ENCODE assay signal across 13 cellular contexts in the genomic region with DNA sequence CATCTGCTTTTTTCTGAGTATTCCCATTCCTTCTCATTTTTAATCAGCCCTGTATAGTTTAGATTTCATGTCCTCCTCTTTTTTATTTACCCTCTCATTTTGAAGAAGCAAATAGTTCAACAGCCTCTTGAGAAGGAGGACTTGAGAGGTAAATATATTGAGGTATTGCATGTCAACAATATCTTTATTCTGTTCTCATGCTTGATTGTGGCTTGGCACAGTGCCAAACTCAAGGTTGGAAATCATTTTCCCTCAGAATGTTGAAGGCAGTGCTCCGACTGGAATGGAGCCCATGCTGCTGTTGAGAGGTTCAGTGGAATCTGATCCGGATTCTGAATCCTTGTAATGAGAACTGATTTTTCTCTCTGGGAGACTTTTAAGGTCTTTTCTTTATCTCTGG. TPM values are rescaled to one million over a fixed set of nuclear protein-coding genes. Genes with fewer than 3 reads are reported as not detected.
DNase-seq lines count a peak whose midpoint lies in the region; ATAC-seq, FAIRE-seq and TF ChIP-seq lines count a peak whose summit lies in the region.
"Had no signal": no experiment of that assay in that cellular context is flagged by ENCODE, and none has a peak within 500 bp of the region (broad histone marks: within the 10 kb centered on the region; RNA-seq: fewer than 3 reads in every experiment).

No MANE protein-coding gene starts in this region.

- no peak overlapping the region for H2AFZ ChIP-seq in K562 (ENCODE audit: low read depth, low read length)

- H3K27ac ChIP-seq in K562 (ENCODE audit: extremely low read depth, low read depth, low read length) = no peak overlapping the region
- no peak overlapping the region for H3K27ac ChIP-seq in ovary
- H3K27ac ChIP-seq: dorsolateral prefrontal cortex had no signal

- no peaks in the 10 kb centered on the region for H4K20me1 ChIP-seq in K562 (replicated peaks; ENCODE audit: control insufficient read depth, insufficient read depth, low read length)

- POLR2A ChIA-PET in K562 (lab: Yijun Ruan, JAX) = no interaction called here

- no peaks in the 10 kb centered on the region for H3K9me1 ChIP-seq in K562 (ENCODE audit: control insufficient read depth, insufficient read depth, low read length)

- TF ChIP-seq CTCF in K562 (IDR thresholded peaks at IDR 0.05 in 2 of 3, conservative IDR thresholded peaks at IDR 0.05 in 1 of 3; ENCODE audit: insufficient read depth in 2 of 3, low read depth in 1 of 3, low read length in 3 of 3) (no peak), ovary (IDR thresholded peaks at IDR 0.05) (no peak)

- H3K4me2 ChIP-seq in K562 (ENCODE audit: insufficient read depth, low read length) = no peak overlapping the region

- no peaks in the 10 kb centered on the region for H3K27me3 ChIP-seq in K562 (ENCODE audit: control insufficient read depth in 2 of 2, insufficient read depth in 2 of 2, low read length in 2 of 2)
- H3K27me3 ChIP-seq in ovary = no peaks in the 10 kb centered on the region
- H3K27me3 ChIP-seq: dorsolateral prefrontal cortex had no signal

- TF ChIP-seq POLR2A in K562 (conservative IDR thresholded peaks at IDR 0.05) (no peak), ovary (IDR thresholded peaks at IDR 0.05) (no peak), GM18505 (IDR thresholded peaks at IDR 0.05; ENCODE audit: borderline replicate concordance, extremely low read depth, insufficient read depth, insufficient read length) (no peak)

- H3K9ac ChIP-seq in K562 (ENCODE audit: insufficient read depth in 1 of 2, low read depth in 2 of 2, low read length in 2 of 2) = no peak overlapping the region

- WGBS in K562 (ENCODE audit: insufficient coverage, low coverage, missing lambda C conversion rate) = 0% methylated on average over 2 of the region's 2 CpGs
- WGBS in ovary, 3 donors = 8 to 19% (median 15%) methylated on average over 2 of the region's 2 CpGs

- in situ Hi-C loops in K562 (cut with MboI) = no loop called here

- H3K36me3 ChIP-seq in K562 (ENCODE audit: control insufficient read depth, insufficient read depth, low read length) (no peaks in the 10 kb centered on the region), ovary (no peaks in the 10 kb centered on the region)

- H3K4me3 ChIP-seq in K562 = no peak overlapping the region
- H3K4me3 ChIP-seq in ovary = no peak overlapping the region
- H3K4me3 ChIP-seq: dorsolateral prefrontal cortex had no signal

- BruUV-seq in K562 (replicated peaks; lab: Mats Ljungman, UMichigan) = no TSS peak

- CTCF ChIA-PET in K562 (lab: Yijun Ruan, JAX; ENCODE audit: low intra/inter-chr PET ratio) = no interaction called here

- H3K9me3 ChIP-seq in K562 (replicated peaks; ENCODE audit: control insufficient read depth, insufficient read depth, low read depth, low read length) (no peaks in the 10 kb centered on the region), ovary (no peaks in the 10 kb centered on the region)

- TF ChIP-seq EP300 in K562 (IDR thresholded peaks at IDR 0.05; ENCODE audit: low read length) (no peak), ovary (IDR thresholded peaks at IDR 0.05) (no peak)

- H3K4me1 ChIP-seq in K562 (replicated peaks in 1 of 2; ENCODE audit: control insufficient read depth in 2 of 2, insufficient read depth in 2 of 2, low read length in 2 of 2) (no peaks in the 10 kb centered on the region), ovary (ENCODE audit: insufficient read depth) (peaks cover 2% of the 10 kb centered on the region)

- no peaks in the 10 kb centered on the region for H3K79me2 ChIP-seq in K562 (ENCODE audit: control insufficient read depth, insufficient read depth, low read length)

- intact Hi-C loops in K562 (cut with micrococcal nuclease) = no loop called here
- intact Hi-C loops in ovary (cut with DNase I) = no loop called here
- intact Hi-C loops in posterior cingulate gyrus (cut with DNase I) = no loop called here

- peak; percentile 68 for DNase-seq in HT-29 (ENCODE audit: low spot score)
- DNase-seq in NCI-H2171 treated with DMSO at 0.1 percent for 48 hours (lab: John Stamatoyannopoulos, UW) = peak; percentile 76
- DNase-seq in K562 (ENCODE audit: extremely low read depth in 1 of 4, low spot score in 3 of 4) = no peak
- peak in 4 of 5 donors; percentile 15 to 35 (median 22) for DNase-seq in ovary
- no peak for DNase-seq in posterior cingulate gyrus
- DNase-seq: activated CD4-positive, alpha-beta T cell treated with anti-CD3 and anti-CD28 coated beads for 48 hours; activated naive CD4-positive, alpha-beta T cell treated with Interleukin-2 at 50 U/mL for 16 hours; DND-41; stimulated activated CD4-positive, alpha-beta T cell treated with anti-CD3 and anti-CD28 coated beads, Interleukin-4, amount 100 ng/mL, for 4 hours had no signal

- TF ChIP-seq RAD21 in K562 (CRISPR knock-in tag; conservative IDR thresholded peaks at IDR 0.05 in 1 of 2, IDR thresholded peaks at IDR 0.05 in 1 of 2) = no peak

- no peak for ATAC-seq in K562
- no peak for ATAC-seq in GM18505 (IDR thresholded peaks at IDR 0.05; ENCODE audit: unreplicated experiment)
- ATAC-seq in HG02973 (IDR thresholded peaks at IDR 0.05; ENCODE audit: unreplicated experiment) = no peak
- no peak for ATAC-seq in GM21717 (IDR thresholded peaks at IDR 0.05; ENCODE audit: unreplicated experiment)

- no peak for FAIRE-seq in K562 (lab: Jason Lieb, UNC)

TF ChIP-seq in K562, 482 proteins besides CTCF, POLR2A, EP300 and RAD21:
- no peak for TF ChIP-seq TEAD2 (tag; IDR thresholded peaks at IDR 0.05)
- TF ChIP-seq MYBL2 (IDR thresholded peaks at IDR 0.05; ENCODE audit: low read depth) = no peak
- TF ChIP-seq MYBL2 (CRISPR knock-in tag; IDR thresholded peaks at IDR 0.05; ENCODE audit: borderline replicate concordance) = no peak
- TF ChIP-seq ZNF586 (CRISPR knock-in tag; conservative IDR thresholded peaks at IDR 0.05) = no peak
- TF ChIP-seq NFIX (CRISPR knock-in tag; IDR thresholded peaks at IDR 0.05; ENCODE audit: low read depth) = peak; percentile 96
- peak; percentile 97 for TF ChIP-seq NFIC (IDR thresholded peaks at IDR 0.05)

RNA-seq across cellular contexts. Expression of a gene that starts 31.0 kb away (rescaled TPM):
- total RNA-seq in HT-29 (2014; rRNA removed; shearing (Covaris generic)) = 35.2 and 39.6 TPM in 2 replicates
- not detected in 2 replicates for total RNA-seq in K562 (2011; cell fraction: chromatin; rRNA removed; ENCODE audit: low replicate concordance)
- not detected in 2 replicates for total RNA-seq in K562 (2011; cell fraction: nucleolus; rRNA removed)
- not detected in 2 replicates for total RNA-seq in K562 (2011; cell fraction: nucleoplasm; rRNA removed)
- total RNA-seq in K562 (2014; rRNA removed) = not detected in 2 replicates
- total RNA-seq in K562 (2014; rRNA removed; fragmentation: Illumina TruSeq; extraction: Trizol) = not detected in 2 replicates
- not detected in 2 replicates for total RNA-seq in K562 (2015; rRNA removed; fragmentation: Illumina TruSeq; extraction: Trizol)
- 0.13 and 0.29 TPM in 2 replicates for total RNA-seq in K562 (2021)
- 0.11 TPM in 1 of 2 replicates, not detected in the other for polyA plus RNA-seq in K562 (2011; rRNA removed)
- not detected in 2 replicates for polyA plus RNA-seq in K562 (2011; cell fraction: cytosol; rRNA removed)
- 0.07 TPM in 1 of 2 replicates, not detected in the other for polyA plus RNA-seq in K562 (2011; cell fraction: nucleus; rRNA removed)
- 0.08 TPM in 1 of 2 replicates, not detected in the other for polyA plus RNA-seq in K562 (2012)
- 0.06 TPM in 1 of 2 replicates, not detected in the other for polyA plus RNA-seq in K562 (2014; fragmentation: Illumina TruSeq; extraction: Trizol)
- polyA plus RNA-seq in K562 (2014; fragmentation: Nextera tagmentation; extraction: Ambion mirVana) = under 1 TPM in 1 of 2 experiments, not detected in 1; 0.03 TPM
- polyA plus RNA-seq in K562 (2014; rRNA removed) = 0.05 TPM in 1 of 2 replicates, not detected in the other
- polyA minus RNA-seq in K562 (2011; rRNA and poly(A)+ RNA removed) = not detected in 2 replicates
- not detected in 2 replicates for polyA minus RNA-seq in K562 (2011; cell fraction: cytosol; rRNA and poly(A)+ RNA removed)
- not detected in 2 replicates for polyA minus RNA-seq in K562 (2011; cell fraction: nucleus; rRNA and poly(A)+ RNA removed)
- total RNA-seq in ovary = 10 to 100 TPM in 1 of 7 donors, 1 to 10 TPM in 6; 2.7 to 32.7 (median 6.4) TPM
- 1 to 10 TPM; 2.7 to 5.2 TPM for polyA plus RNA-seq in ovary

Comparison
In these comparisons a context has a peak if more than half of its experiments do, and no peak if none do; other contexts are left out.
1. DNase-seq: peak in HT-29 (single experiment), NCI-H2171 treated with DMSO at 0.1 percent for 48 hours (single experiment) and ovary (4 of 5); none in K562 (0 of 4) and posterior cingulate gyrus (0 of 10).